ENCODE assay signal across 8 cellular contexts in genomic region chr11:64207247-64208085, GRCh38. TPM values are rescaled to one million over a fixed set of nuclear protein-coding genes. Genes with fewer than 3 reads are reported as not detected.
DNase-seq lines count a peak whose midpoint lies in the region; TF ChIP-seq lines count a peak whose summit lies in the region.

No MANE protein-coding gene starts in this region.

- peak overlapping the region; percentile 59 for H3K27ac ChIP-seq in GM23248

- TF ChIP-seq CTCF in foreskin fibroblast (IDR thresholded peaks at IDR 0.05; ENCODE audit: low read depth, low read length) (no peak), progenitor cell of endocrine pancreas (IDR thresholded peaks at IDR 0.05; ENCODE audit: unreplicated experiment) (no peak)

- DNase-seq in Daoy (ENCODE audit: low read depth) (peak; percentile 81), GM23248 (peak; percentile 90), NOMO-1 treated with DMSO at 0.1 percent for 48 hours (lab: John Stamatoyannopoulos, UW; ENCODE audit: unreplicated experiment) (peak; percentile 90), foreskin fibroblast (peak; percentile 84 to 87), progenitor cell of endocrine pancreas (ENCODE audit: low spot score, unreplicated experiment) (no peak), NCI-H2029 (lab: John Stamatoyannopoulos, UW) (no peak)
- DNase-seq in activated T-cell treated with anti-CD3 and anti-CD28 coated beads, Interleukin-2, amount 50 U/mL, for 1 hour, result peak; percentile 73

- peak overlapping the region; percentile 49 for H2AFZ ChIP-seq in GM23248

- no peaks in the 10 kb centered on the region for H3K27me3 Mint-ChIP-seq in progenitor cell of endocrine pancreas

- no peaks in the 10 kb centered on the region for H3K4me1 Mint-ChIP-seq in progenitor cell of endocrine pancreas (ENCODE audit: low read depth)

- H3K4me3 Mint-ChIP-seq in progenitor cell of endocrine pancreas (ENCODE audit: low read depth), result no peak overlapping the region

- no peaks in the 10 kb centered on the region for H3K79me2 ChIP-seq in GM23248 (ENCODE audit: insufficient read depth)

- H3K27me3 ChIP-seq in GM23248 (replicated peaks; ENCODE audit: insufficient read depth) (no peaks in the 10 kb centered on the region), skeletal muscle satellite cell (ENCODE audit: control insufficient read depth, insufficient read depth, low read length) (no peaks in the 10 kb centered on the region)

- H3F3A ChIP-seq in GM23248 (ENCODE audit: insufficient read depth), result peaks cover 6% of the 10 kb centered on the region

- H3K36me3 Mint-ChIP-seq in progenitor cell of endocrine pancreas (ENCODE audit: insufficient read depth), result peaks cover 13% of the 10 kb centered on the region

- H3K4me2 ChIP-seq in GM23248 (ENCODE audit: unreplicated experiment), result peak overlapping the region; percentile 45
- peak overlapping the region; percentile 88 for H3K4me2 ChIP-seq in skeletal muscle satellite cell (ENCODE audit: low read length)

- H3K4me3 ChIP-seq in GM23248, result peak overlapping the region; percentile 36; the same call in 1 of the 2 replicates
- no peak overlapping the region for H3K4me3 ChIP-seq in foreskin fibroblast (ENCODE audit: low read depth in 1 of 2, low read length in 2 of 2)
- H3K4me3 ChIP-seq in skeletal muscle satellite cell (ENCODE audit: low read length), result peak overlapping the region; percentile 70

- no peaks in the 10 kb centered on the region for H3K9me3 ChIP-seq in GM23248 (ENCODE audit: low read depth)
- H3K9me3 ChIP-seq in skeletal muscle satellite cell (replicated peaks; ENCODE audit: low read length), result no peaks in the 10 kb centered on the region

- peak overlapping the region; percentile 70 for H3K9ac ChIP-seq in GM23248
- H3K9ac ChIP-seq in skeletal muscle satellite cell (ENCODE audit: low read depth, low read length), result peak overlapping the region; percentile 84

- 43 to 45% methylated on average over 26 to 31 of the region's 31 CpGs for WGBS in GM23248 (ENCODE audit: low coverage in 1 of 2, low lambda C conversion rate in 2 of 2, missing lambda C conversion rate in 2 of 2), 2 experiments

- no peaks in the 10 kb centered on the region for H4K20me1 ChIP-seq in GM23248 (ENCODE audit: insufficient read depth)

- H3K27ac Mint-ChIP-seq in progenitor cell of endocrine pancreas, result no peak overlapping the region

- in situ Hi-C loops in GM23248 (cut with MboI), result no loop called here

- no peaks in the 10 kb centered on the region for H3K9me3 Mint-ChIP-seq in progenitor cell of endocrine pancreas (ENCODE audit: low read depth)

- no peaks in the 10 kb centered on the region for H3K9me2 ChIP-seq in GM23248 (ENCODE audit: insufficient read depth)

- H3K36me3 ChIP-seq in GM23248 (ENCODE audit: low read depth) (no peaks in the 10 kb centered on the region), skeletal muscle satellite cell (ENCODE audit: insufficient read depth, low read length) (peaks cover 53% of the 10 kb centered on the region)

- peaks cover 13% of the 10 kb centered on the region for H3K4me1 ChIP-seq in GM23248 (ENCODE audit: insufficient read depth)
- H3K4me1 ChIP-seq in skeletal muscle satellite cell (ENCODE audit: control insufficient read depth, insufficient read depth, low read length), result peaks cover 47% of the 10 kb centered on the region

RNA-seq across cellular contexts. Expression of gene FERMT3, which starts 0.9 kb away (rescaled TPM):
- 3.0 and 5.7 TPM in 2 replicates for total RNA-seq in Daoy (2014; rRNA removed; shearing (Covaris generic))
- 0.51 and 3.9 TPM in 2 replicates for total RNA-seq in GM23248 (2014; rRNA removed; shearing (Covaris generic))
- 1.5 and 2.5 TPM in 2 replicates for polyA plus RNA-seq in GM23248 (2016; fragmentation: Nextera tagmentation; extraction: Ambion mirVana)
- total RNA-seq in skeletal muscle satellite cell (2012; rRNA removed), result 8.6 and 9.4 TPM in 2 replicates
- total RNA-seq in progenitor cell of endocrine pancreas, result 5.4 and 5.9 TPM in 2 replicates

RNA-seq across cellular contexts. Expression of gene TRPT1, which starts 18.5 kb away (rescaled TPM):
- 19.8 and 19.9 TPM in 2 replicates for total RNA-seq in Daoy (2014; rRNA removed; shearing (Covaris generic))
- total RNA-seq in GM23248 (2014; rRNA removed; shearing (Covaris generic)), result 53.7 and 66.0 TPM in 2 replicates
- polyA plus RNA-seq in GM23248 (2016; fragmentation: Nextera tagmentation; extraction: Ambion mirVana), result 50.7 and 54.7 TPM in 2 replicates
- total RNA-seq in skeletal muscle satellite cell (2012; rRNA removed), result 27.1 and 29.9 TPM in 2 replicates
- total RNA-seq in progenitor cell of endocrine pancreas, result 52.0 and 53.9 TPM in 2 replicates

RNA-seq across cellular contexts. Expression of gene NUDT22, which starts 18.6 kb away (rescaled TPM):
- 43.1 and 51.3 TPM in 2 replicates for total RNA-seq in Daoy (2014; rRNA removed; shearing (Covaris generic))
- total RNA-seq in GM23248 (2014; rRNA removed; shearing (Covaris generic)), result 75.9 and 97.9 TPM in 2 replicates
- 74.5 and 78.9 TPM in 2 replicates for polyA plus RNA-seq in GM23248 (2016; fragmentation: Nextera tagmentation; extraction: Ambion mirVana)
- total RNA-seq in skeletal muscle satellite cell (2012; rRNA removed), result 71.0 and 82.1 TPM in 2 replicates
- 42.9 and 48.2 TPM in 2 replicates for total RNA-seq in progenitor cell of endocrine pancreas

RNA-seq across cellular contexts. Expression of gene STIP1, which starts 21.5 kb away (rescaled TPM):
- total RNA-seq in Daoy (2014; rRNA removed; shearing (Covaris generic)), result 283 and 358 TPM in 2 replicates
- total RNA-seq in GM23248 (2014; rRNA removed; shearing (Covaris generic)), result 115 and 123 TPM in 2 replicates
- 128 and 132 TPM in 2 replicates for polyA plus RNA-seq in GM23248 (2016; fragmentation: Nextera tagmentation; extraction: Ambion mirVana)
- 238 and 240 TPM in 2 replicates for total RNA-seq in skeletal muscle satellite cell (2012; rRNA removed)
- 189 and 209 TPM in 2 replicates for total RNA-seq in progenitor cell of endocrine pancreas

RNA-seq across cellular contexts. Expression of gene DNAJC4, which starts 22.9 kb away (rescaled TPM):
- total RNA-seq in Daoy (2014; rRNA removed; shearing (Covaris generic)), result 1.7 and 2.7 TPM in 2 replicates
- 2.7 and 11.0 TPM in 2 replicates for total RNA-seq in GM23248 (2014; rRNA removed; shearing (Covaris generic))
- 33.4 and 34.7 TPM in 2 replicates for polyA plus RNA-seq in GM23248 (2016; fragmentation: Nextera tagmentation; extraction: Ambion mirVana)
- 7.9 and 9.4 TPM in 2 replicates for total RNA-seq in skeletal muscle satellite cell (2012; rRNA removed)
- 35.4 and 39.1 TPM in 2 replicates for total RNA-seq in progenitor cell of endocrine pancreas

Comparison
In these comparisons a context has a peak if more than half of its experiments do, and no peak if none do; other contexts are left out.
1. DNase-seq: peak in Daoy (single experiment), GM23248 (single experiment), NOMO-1 treated with DMSO at 0.1 percent for 48 hours (single experiment), activated T-cell treated with anti-CD3 and anti-CD28 coated beads, Interleukin-2, amount 50 U/mL, for 1 hour (single experiment) and foreskin fibroblast (2 of 2); none in progenitor cell of endocrine pancreas (single experiment) and NCI-H2029 (single experiment).
2. H3K4me3 ChIP-seq: peak in GM23248 (single experiment) and skeletal muscle satellite cell (single experiment); none in foreskin fibroblast (0 of 2).